In genomic region chr19:57465680-57466381, GRCh38 we compare ENCODE assay signal across 8 cellular contexts. TPM values are rescaled to one million over a fixed set of nuclear protein-coding genes. Genes with fewer than 3 reads are reported as not detected.
A peak's percentile ranks its signal among the peaks of the same experiment; 100 is the strongest.
DNase-seq lines count a peak whose midpoint lies in the region; ATAC-seq, FAIRE-seq and TF ChIP-seq lines count a peak whose summit lies in the region.

No MANE protein-coding gene starts in this region.

- H3K4me3 Mint-ChIP-seq in neural progenitor cell, result no peak overlapping the region

- peak; percentile 44 to 85; a peak in 3 of 4 replicates for TF ChIP-seq RAD21 in K562 (CRISPR knock-in tag; conservative IDR thresholded peaks at IDR 0.05 in 1 of 2, IDR thresholded peaks at IDR 0.05 in 1 of 2)

- H3K36me3 Mint-ChIP-seq in neural progenitor cell, result peaks cover 35% of the 10 kb centered on the region

- H3K27me3 Mint-ChIP-seq in neural progenitor cell (ENCODE audit: insufficient read depth, low read depth), result no peaks in the 10 kb centered on the region

- no peak for TF ChIP-seq POLR2A in K562 (conservative IDR thresholded peaks at IDR 0.05)

- peak; percentile 79 for ATAC-seq in K562
- ATAC-seq in GM18517 (IDR thresholded peaks at IDR 0.05; ENCODE audit: unreplicated experiment), result no peak

- H3K4me3 ChIP-seq in K562 (no peak overlapping the region), neural progenitor cell (no peak overlapping the region)

- H3K9ac ChIP-seq in K562 (ENCODE audit: insufficient read depth in 1 of 2, low read depth in 2 of 2, low read length in 2 of 2), result no peak overlapping the region
- H3K9ac ChIP-seq in neural progenitor cell, result no peak overlapping the region

- CTCF ChIA-PET in K562 (lab: Yijun Ruan, JAX; ENCODE audit: low intra/inter-chr PET ratio), result no interaction called here

- peaks cover 67% of the 10 kb centered on the region for H3K9me3 Mint-ChIP-seq in neural progenitor cell

- H3K27ac ChIP-seq in K562 (ENCODE audit: extremely low read depth, low read depth, low read length) (no peak overlapping the region), neural progenitor cell (no peak overlapping the region)

- H4K20me1 ChIP-seq in K562 (replicated peaks; ENCODE audit: control insufficient read depth, insufficient read depth, low read length) (no peaks in the 10 kb centered on the region), neural progenitor cell (ENCODE audit: low read depth) (no peaks in the 10 kb centered on the region)

- H3K9me3 ChIP-seq in K562 (replicated peaks; ENCODE audit: control insufficient read depth, insufficient read depth, low read depth, low read length) (peaks cover 2% of the 10 kb centered on the region; the same call in 1 of the 2 replicates), neural progenitor cell (ENCODE audit: low read depth) (peaks cover 49% of the 10 kb centered on the region)

- no peak overlapping the region for H3K27ac Mint-ChIP-seq in neural progenitor cell

- peak; percentile 88 for FAIRE-seq in K562 (lab: Jason Lieb, UNC)
- FAIRE-seq in frontal cortex (lab: Jason Lieb, UNC), result no peak

- intact Hi-C loops in K562 (cut with micrococcal nuclease), result no loop called here

- no peaks in the 10 kb centered on the region for H3K27me3 ChIP-seq in K562 (ENCODE audit: control insufficient read depth in 2 of 2, insufficient read depth in 2 of 2, low read length in 2 of 2)
- H3K27me3 ChIP-seq in neural progenitor cell, result no peaks in the 10 kb centered on the region

- no peak for TF ChIP-seq EP300 in K562 (IDR thresholded peaks at IDR 0.05; ENCODE audit: low read length)

- H3K4me2 ChIP-seq in K562 (ENCODE audit: insufficient read depth, low read length) (no peak overlapping the region), neural progenitor cell (no peak overlapping the region)

- POLR2A ChIA-PET in K562 (lab: Yijun Ruan, JAX), result no interaction called here

- H3K36me3 ChIP-seq in K562 (ENCODE audit: control insufficient read depth, insufficient read depth, low read length), result no peaks in the 10 kb centered on the region
- H3K36me3 ChIP-seq in neural progenitor cell, result peaks cover 19% of the 10 kb centered on the region

- H2AFZ ChIP-seq in K562 (ENCODE audit: low read depth, low read length), result no peak overlapping the region
- no peak overlapping the region for H2AFZ ChIP-seq in neural progenitor cell (replicated peaks)

- peak; percentile 26 for DNase-seq in activated naive CD4-positive, alpha-beta T cell treated with Interleukin-2 at 50 U/mL for 16 hours
- DNase-seq in activated naive CD4-positive, alpha-beta T cell (lab: John Stamatoyannopoulos, UW), result no peak
- DNase-seq in NCI-H69 (lab: John Stamatoyannopoulos, UW), result peak; percentile 58
- peak; percentile 27 to 59 (median 40) for DNase-seq in K562 (ENCODE audit: extremely low read depth in 1 of 4, low spot score in 3 of 4)
- DNase-seq in neural progenitor cell (ENCODE audit: low spot score), result peak; percentile 32
- no peak for DNase-seq in NCI-H2227 treated with DMSO at 0.1 percent for 48 hours (lab: John Stamatoyannopoulos, UW)
- DNase-seq in frontal cortex (ENCODE audit: low spot score in 2 of 2), result no peak

- peak; percentile 56 to 69 (median 59) for TF ChIP-seq CTCF in K562 (IDR thresholded peaks at IDR 0.05 in 2 of 3, conservative IDR thresholded peaks at IDR 0.05 in 1 of 3; ENCODE audit: insufficient read depth in 2 of 3, low read depth in 1 of 3, low read length in 3 of 3)
- peak; percentile 43 for TF ChIP-seq CTCF in neural progenitor cell (IDR thresholded peaks at IDR 0.05)

- BruUV-seq in K562 (replicated peaks; lab: Mats Ljungman, UMichigan), result no TSS peak

- no peaks in the 10 kb centered on the region for H3K9me1 ChIP-seq in K562 (ENCODE audit: control insufficient read depth, insufficient read depth, low read length)

- no peaks in the 10 kb centered on the region for H3F3A ChIP-seq in neural progenitor cell (ENCODE audit: low read depth)

- no peaks in the 10 kb centered on the region for H3K4me1 Mint-ChIP-seq in neural progenitor cell

- in situ Hi-C loops in K562 (cut with MboI), result no loop called here

- WGBS in K562 (ENCODE audit: insufficient coverage, low coverage, missing lambda C conversion rate), result 0% methylated on average over 5 of the region's 5 CpGs

- H3K4me1 ChIP-seq in K562 (replicated peaks in 1 of 2; ENCODE audit: control insufficient read depth in 2 of 2, insufficient read depth in 2 of 2, low read length in 2 of 2) (no peaks in the 10 kb centered on the region), neural progenitor cell (no peaks in the 10 kb centered on the region)

- H3K79me2 ChIP-seq in K562 (ENCODE audit: control insufficient read depth, insufficient read depth, low read length) (no peaks in the 10 kb centered on the region), neural progenitor cell (ENCODE audit: low read depth) (peaks cover 13% of the 10 kb centered on the region)

RNA-seq across cellular contexts. Expression of gene VN1R1, which starts 8.9 kb away (rescaled TPM):
- total RNA-seq in K562 (2011; cell fraction: chromatin; rRNA removed; ENCODE audit: low replicate concordance), result 0.23 and 0.35 TPM in 2 replicates
- total RNA-seq in K562 (2011; cell fraction: nucleolus; rRNA removed), result 0.13 and 0.33 TPM in 2 replicates
- total RNA-seq in K562 (2011; cell fraction: nucleoplasm; rRNA removed), result 0.46 and 0.51 TPM in 2 replicates
- total RNA-seq in K562 (2014; rRNA removed), result 0.14 TPM in 1 of 2 replicates, not detected in the other
- 0.07 TPM in 1 of 2 replicates, not detected in the other for total RNA-seq in K562 (2014; rRNA removed; fragmentation: Illumina TruSeq; extraction: Trizol)
- total RNA-seq in K562 (2015; rRNA removed; fragmentation: Illumina TruSeq; extraction: Trizol), result not detected in 2 replicates
- not detected in 2 replicates for total RNA-seq in K562 (2021)
- polyA plus RNA-seq in K562 (2011; rRNA removed), result 0.10 and 0.11 TPM in 2 replicates
- polyA plus RNA-seq in K562 (2011; cell fraction: cytosol; rRNA removed), result 0.03 TPM in 1 of 2 replicates, not detected in the other
- polyA plus RNA-seq in K562 (2011; cell fraction: nucleus; rRNA removed), result 0.04 and 0.07 TPM in 2 replicates
- polyA plus RNA-seq in K562 (2012), result 0.05 and 0.21 TPM in 2 replicates
- polyA plus RNA-seq in K562 (2014; fragmentation: Illumina TruSeq; extraction: Trizol), result not detected in 2 replicates
- polyA plus RNA-seq in K562 (2014; fragmentation: Nextera tagmentation; extraction: Ambion mirVana), result under 1 TPM; 0.08 to 0.10 TPM
- 0.04 TPM in 1 of 2 replicates, not detected in the other for polyA plus RNA-seq in K562 (2014; rRNA removed)
- 0.11 TPM in 1 of 2 replicates, not detected in the other for polyA minus RNA-seq in K562 (2011; rRNA and poly(A)+ RNA removed)
- not detected in 2 replicates for polyA minus RNA-seq in K562 (2011; cell fraction: cytosol; rRNA and poly(A)+ RNA removed)
- not detected in 2 replicates for polyA minus RNA-seq in K562 (2011; cell fraction: nucleus; rRNA and poly(A)+ RNA removed)
- total RNA-seq in neural progenitor cell (ENCODE audit: low replicate concordance), result 1.7 and 4.4 TPM in 2 replicates
- total RNA-seq in frontal cortex, result 4.9 TPM

RNA-seq across cellular contexts. Expression of gene ZNF772, which starts 11.5 kb away (rescaled TPM):
- 4.5 and 6.0 TPM in 2 replicates for total RNA-seq in K562 (2011; cell fraction: chromatin; rRNA removed; ENCODE audit: low replicate concordance)
- 3.9 and 5.3 TPM in 2 replicates for total RNA-seq in K562 (2011; cell fraction: nucleolus; rRNA removed)
- total RNA-seq in K562 (2011; cell fraction: nucleoplasm; rRNA removed), result 5.0 and 5.3 TPM in 2 replicates
- total RNA-seq in K562 (2014; rRNA removed) (0.98 and 1.6 TPM in 2 replicates), K562 (2014; rRNA removed; fragmentation: Illumina TruSeq; extraction: Trizol) (1.3 and 2.0 TPM in 2 replicates), K562 (2015; rRNA removed; fragmentation: Illumina TruSeq; extraction: Trizol) (1.1 and 1.4 TPM in 2 replicates), K562 (2021) (1.2 and 1.3 TPM in 2 replicates), neural progenitor cell (ENCODE audit: low replicate concordance) (33.3 and 34.5 TPM in 2 replicates), frontal cortex (66.0 TPM)
- polyA plus RNA-seq in K562 (2011; rRNA removed) (0.70 and 1.9 TPM in 2 replicates), K562 (2014; fragmentation: Illumina TruSeq; extraction: Trizol) (0.77 and 1.1 TPM in 2 replicates), K562 (2014; fragmentation: Nextera tagmentation; extraction: Ambion mirVana) (under 1 TPM; 0.13 to 0.21 TPM), K562 (2014; rRNA removed) (0.28 and 0.51 TPM in 2 replicates)
- polyA plus RNA-seq in K562 (2011; cell fraction: cytosol; rRNA removed), result 0.71 and 0.89 TPM in 2 replicates
- polyA plus RNA-seq in K562 (2011; cell fraction: nucleus; rRNA removed), result 0.88 and 1.6 TPM in 2 replicates
- polyA plus RNA-seq in K562 (2012), result 0.62 and 0.73 TPM in 2 replicates
- polyA minus RNA-seq in K562 (2011; rRNA and poly(A)+ RNA removed), result 1.8 and 4.8 TPM in 2 replicates
- 0.46 and 1.5 TPM in 2 replicates for polyA minus RNA-seq in K562 (2011; cell fraction: cytosol; rRNA and poly(A)+ RNA removed)
- polyA minus RNA-seq in K562 (2011; cell fraction: nucleus; rRNA and poly(A)+ RNA removed), result 2.1 and 4.8 TPM in 2 replicates

RNA-seq across cellular contexts. Expression of gene ZNF419, which starts 21.7 kb away (rescaled TPM):
- 7.7 and 13.6 TPM in 2 replicates for total RNA-seq in K562 (2011; cell fraction: chromatin; rRNA removed; ENCODE audit: low replicate concordance)
- 7.6 and 8.3 TPM in 2 replicates for total RNA-seq in K562 (2011; cell fraction: nucleolus; rRNA removed)
- 9.8 and 12.7 TPM in 2 replicates for total RNA-seq in K562 (2011; cell fraction: nucleoplasm; rRNA removed)
- total RNA-seq in K562 (2014; rRNA removed) (1.4 and 1.6 TPM in 2 replicates), K562 (2014; rRNA removed; fragmentation: Illumina TruSeq; extraction: Trizol) (1.8 and 2.3 TPM in 2 replicates), K562 (2015; rRNA removed; fragmentation: Illumina TruSeq; extraction: Trizol) (1.2 and 1.3 TPM in 2 replicates), K562 (2021) (1.5 TPM in 2 replicates), neural progenitor cell (ENCODE audit: low replicate concordance) (25.6 and 30.2 TPM in 2 replicates), frontal cortex (31.0 TPM)
- polyA plus RNA-seq in K562 (2011; rRNA removed) (1.7 and 5.4 TPM in 2 replicates), K562 (2014; fragmentation: Illumina TruSeq; extraction: Trizol) (1.3 TPM in 2 replicates), K562 (2014; fragmentation: Nextera tagmentation; extraction: Ambion mirVana) (under 1 TPM; 0.07 to 0.50 TPM), K562 (2014; rRNA removed) (1.3 and 2.2 TPM in 2 replicates)
- 1.8 and 3.0 TPM in 2 replicates for polyA plus RNA-seq in K562 (2011; cell fraction: cytosol; rRNA removed)
- 5.5 and 15.2 TPM in 2 replicates for polyA plus RNA-seq in K562 (2011; cell fraction: nucleus; rRNA removed)
- polyA plus RNA-seq in K562 (2012), result 0.99 and 1.8 TPM in 2 replicates
- 1.6 and 3.5 TPM in 2 replicates for polyA minus RNA-seq in K562 (2011; rRNA and poly(A)+ RNA removed)
- 1.2 TPM in 1 of 2 replicates, not detected in the other for polyA minus RNA-seq in K562 (2011; cell fraction: cytosol; rRNA and poly(A)+ RNA removed)
- 3.4 and 6.3 TPM in 2 replicates for polyA minus RNA-seq in K562 (2011; cell fraction: nucleus; rRNA and poly(A)+ RNA removed)

RNA-seq across cellular contexts. Expression of gene ZNF749, which starts 30.7 kb away (rescaled TPM):
- total RNA-seq in K562 (2011; cell fraction: chromatin; rRNA removed; ENCODE audit: low replicate concordance), result 35.8 and 47.2 TPM in 2 replicates
- total RNA-seq in K562 (2011; cell fraction: nucleolus; rRNA removed), result 32.0 and 34.6 TPM in 2 replicates
- 40.3 and 59.6 TPM in 2 replicates for total RNA-seq in K562 (2011; cell fraction: nucleoplasm; rRNA removed)
- total RNA-seq in K562 (2014; rRNA removed) (13.7 and 20.1 TPM in 2 replicates), K562 (2014; rRNA removed; fragmentation: Illumina TruSeq; extraction: Trizol) (14.8 and 15.6 TPM in 2 replicates), K562 (2015; rRNA removed; fragmentation: Illumina TruSeq; extraction: Trizol) (13.8 and 15.0 TPM in 2 replicates), K562 (2021) (16.3 and 19.2 TPM in 2 replicates), neural progenitor cell (ENCODE audit: low replicate concordance) (11.7 and 13.8 TPM in 2 replicates), frontal cortex (37.9 TPM)
- polyA plus RNA-seq in K562 (2011; rRNA removed) (28.8 and 33.2 TPM in 2 replicates), K562 (2014; fragmentation: Illumina TruSeq; extraction: Trizol) (13.7 and 17.5 TPM in 2 replicates), K562 (2014; fragmentation: Nextera tagmentation; extraction: Ambion mirVana) (1 to 10 TPM; 5.3 to 7.8 TPM), K562 (2014; rRNA removed) (19.4 and 24.2 TPM in 2 replicates)
- polyA plus RNA-seq in K562 (2011; cell fraction: cytosol; rRNA removed), result 17.3 and 25.2 TPM in 2 replicates
- 17.6 and 22.5 TPM in 2 replicates for polyA plus RNA-seq in K562 (2011; cell fraction: nucleus; rRNA removed)
- 9.6 and 16.0 TPM in 2 replicates for polyA plus RNA-seq in K562 (2012)
- 21.5 and 27.8 TPM in 2 replicates for polyA minus RNA-seq in K562 (2011; rRNA and poly(A)+ RNA removed)
- polyA minus RNA-seq in K562 (2011; cell fraction: cytosol; rRNA and poly(A)+ RNA removed), result 11.6 and 13.2 TPM in 2 replicates
- polyA minus RNA-seq in K562 (2011; cell fraction: nucleus; rRNA and poly(A)+ RNA removed), result 11.6 and 17.9 TPM in 2 replicates

RNA-seq across cellular contexts. Expression of gene ZNF773, which starts 33.9 kb away (rescaled TPM):
- 4.6 and 6.2 TPM in 2 replicates for total RNA-seq in K562 (2011; cell fraction: chromatin; rRNA removed; ENCODE audit: low replicate concordance)
- total RNA-seq in K562 (2011; cell fraction: nucleolus; rRNA removed), result 4.7 and 5.4 TPM in 2 replicates
- total RNA-seq in K562 (2011; cell fraction: nucleoplasm; rRNA removed), result 9.3 and 11.5 TPM in 2 replicates
- total RNA-seq in K562 (2014; rRNA removed) (under 0.01 TPM in 1 of 2 replicates, not detected in the other), K562 (2014; rRNA removed; fragmentation: Illumina TruSeq; extraction: Trizol) (0.35 and 0.58 TPM in 2 replicates), K562 (2015; rRNA removed; fragmentation: Illumina TruSeq; extraction: Trizol) (0.04 TPM in 1 of 2 replicates, not detected in the other), K562 (2021) (0.31 and 0.82 TPM in 2 replicates), neural progenitor cell (ENCODE audit: low replicate concordance) (11.8 and 18.0 TPM in 2 replicates), frontal cortex (16.7 TPM)
- polyA plus RNA-seq in K562 (2011; rRNA removed) (0.87 and 2.0 TPM in 2 replicates), K562 (2014; fragmentation: Illumina TruSeq; extraction: Trizol) (0.31 and 0.66 TPM in 2 replicates), K562 (2014; fragmentation: Nextera tagmentation; extraction: Ambion mirVana) (under 1 TPM in 1 of 2 experiments, not detected in 1; 0.04 TPM), K562 (2014; rRNA removed) (0.30 and 0.35 TPM in 2 replicates)
- polyA plus RNA-seq in K562 (2011; cell fraction: cytosol; rRNA removed), result 1.2 and 1.6 TPM in 2 replicates
- 4.4 and 13.2 TPM in 2 replicates for polyA plus RNA-seq in K562 (2011; cell fraction: nucleus; rRNA removed)
- 0.09 and 0.36 TPM in 2 replicates for polyA plus RNA-seq in K562 (2012)
- 0.48 and 1.9 TPM in 2 replicates for polyA minus RNA-seq in K562 (2011; rRNA and poly(A)+ RNA removed)
- polyA minus RNA-seq in K562 (2011; cell fraction: cytosol; rRNA and poly(A)+ RNA removed), result 1.5 TPM in 1 of 2 replicates, not detected in the other
- polyA minus RNA-seq in K562 (2011; cell fraction: nucleus; rRNA and poly(A)+ RNA removed), result 1.9 and 2.0 TPM in 2 replicates

Comparison
In these comparisons a context has a peak if more than half of its experiments do, and no peak if none do; other contexts are left out.
1. DNase-seq: peak in activated naive CD4-positive, alpha-beta T cell treated with Interleukin-2 at 50 U/mL for 16 hours (single experiment), NCI-H69 (single experiment), K562 (4 of 4) and neural progenitor cell (single experiment); none in activated naive CD4-positive, alpha-beta T cell (0 of 4), NCI-H2227 treated with DMSO at 0.1 percent for 48 hours (single experiment) and frontal cortex (0 of 2).